ENCODE assay signal across 2 cellular contexts in the genomic region with DNA sequence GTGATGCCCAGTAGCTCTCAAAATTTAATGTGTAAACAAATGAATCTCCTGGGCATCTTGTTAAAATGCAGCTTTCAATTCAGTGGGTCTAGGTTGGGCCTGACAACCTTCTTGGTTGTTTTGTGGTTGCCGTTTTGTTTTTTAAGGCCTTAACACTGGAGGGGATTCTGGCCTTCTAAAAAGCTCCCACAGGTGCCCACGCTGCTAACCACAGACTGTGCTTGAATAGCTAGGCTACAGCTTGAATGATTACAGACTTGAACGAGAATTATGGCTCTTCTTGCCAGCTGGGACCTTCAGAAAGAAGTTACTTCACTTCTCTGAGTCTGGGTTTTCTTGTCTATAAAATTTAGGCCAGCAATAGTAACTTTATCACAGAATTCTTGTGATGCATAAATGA.
TF ChIP-seq lines count a peak whose summit lies in the region.

No MANE protein-coding gene starts in this region.

TF ChIP-seq in HCT116, 20 proteins besides CTCF, POLR2A, EP300 and RAD21:
- TF ChIP-seq SRF (IDR thresholded peaks at IDR 0.05; ENCODE audit: low read depth) (no peak), JUND (IDR thresholded peaks at IDR 0.05) (no peak), SIN3A (IDR thresholded peaks at IDR 0.05; ENCODE audit: low read depth) (no peak), TCF7L2 (IDR thresholded peaks at IDR 0.05; ENCODE audit: borderline replicate concordance, extremely low read depth, insufficient read depth, insufficient read length) (no peak), ELF1 (IDR thresholded peaks at IDR 0.05; ENCODE audit: borderline replicate concordance, low read depth) (no peak), CEBPB (IDR thresholded peaks at IDR 0.05; ENCODE audit: low read depth) (no peak), ZFX (IDR thresholded peaks at IDR 0.05) (no peak), EZH2phosphoT487 (IDR thresholded peaks at IDR 0.05; ENCODE audit: borderline replicate concordance) (no peak), ZNF274 (IDR thresholded peaks at IDR 0.05; ENCODE audit: low read depth, low read length) (no peak), REST (IDR thresholded peaks at IDR 0.05; ENCODE audit: low read depth) (no peak), FOSL1 (IDR thresholded peaks at IDR 0.05; ENCODE audit: low read depth) (no peak), CBX3 (IDR thresholded peaks at IDR 0.05; ENCODE audit: low read depth) (no peak), POLR2AphosphoS5 (IDR thresholded peaks at IDR 0.05; ENCODE audit: low read depth, low read length) (no peak), EGR1 (IDR thresholded peaks at IDR 0.05; ENCODE audit: low read depth) (no peak), SP1 (IDR thresholded peaks at IDR 0.05; ENCODE audit: low read depth) (no peak), YY1 (IDR thresholded peaks at IDR 0.05; ENCODE audit: extremely low read depth, insufficient replicate concordance, low read depth, low read length) (no peak)
- TF ChIP-seq, protein P1, sequence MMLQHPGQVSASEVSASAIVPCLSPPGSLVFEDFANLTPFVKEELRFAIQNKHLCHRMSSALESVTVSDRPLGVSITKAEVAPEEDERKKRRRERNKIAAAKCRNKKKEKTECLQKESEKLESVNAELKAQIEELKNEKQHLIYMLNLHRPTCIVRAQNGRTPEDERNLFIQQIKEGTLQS (IDR thresholded peaks at IDR 0.05) = no peak
- TF ChIP-seq, protein P2, sequence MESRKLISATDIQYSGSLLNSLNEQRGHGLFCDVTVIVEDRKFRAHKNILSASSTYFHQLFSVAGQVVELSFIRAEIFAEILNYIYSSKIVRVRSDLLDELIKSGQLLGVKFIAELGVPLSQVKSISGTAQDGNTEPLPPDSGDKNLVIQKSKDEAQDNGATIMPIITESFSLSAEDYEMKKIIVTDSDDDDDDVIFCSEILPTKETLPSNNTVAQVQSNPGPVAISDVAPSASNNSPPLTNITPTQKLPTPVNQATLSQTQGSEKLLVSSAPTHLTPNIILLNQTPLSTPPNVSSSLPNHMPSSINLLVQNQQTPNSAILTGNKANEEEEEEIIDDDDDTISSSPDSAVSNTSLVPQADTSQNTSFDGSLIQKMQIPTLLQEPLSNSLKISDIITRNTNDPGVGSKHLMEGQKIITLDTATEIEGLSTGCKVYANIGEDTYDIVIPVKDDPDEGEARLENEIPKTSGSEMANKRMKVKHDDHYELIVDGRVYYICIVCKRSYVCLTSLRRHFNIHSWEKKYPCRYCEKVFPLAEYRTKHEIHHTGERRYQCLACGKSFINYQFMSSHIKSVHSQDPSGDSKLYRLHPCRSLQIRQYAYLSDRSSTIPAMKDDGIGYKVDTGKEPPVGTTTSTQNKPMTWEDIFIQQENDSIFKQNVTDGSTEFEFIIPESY (IDR thresholded peaks at IDR 0.05; ENCODE audit: extremely low read depth, insufficient replicate concordance, low read length) = no peak
- TF ChIP-seq, protein P3, sequence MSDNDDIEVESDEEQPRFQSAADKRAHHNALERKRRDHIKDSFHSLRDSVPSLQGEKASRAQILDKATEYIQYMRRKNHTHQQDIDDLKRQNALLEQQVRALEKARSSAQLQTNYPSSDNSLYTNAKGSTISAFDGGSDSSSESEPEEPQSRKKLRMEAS (IDR thresholded peaks at IDR 0.05) = no peak

TF ChIP-seq in GM12878, 131 proteins besides CTCF, POLR2A, EP300 and RAD21:
- TF ChIP-seq MYC (IDR thresholded peaks at IDR 0.05; ENCODE audit: insufficient read depth, insufficient read length, insufficient replicate concordance, low read length, severe bottlenecking) (no peak), RELA (IDR thresholded peaks at IDR 0.05; ENCODE audit: borderline replicate concordance, partially characterized antibody) (no peak), CBFB (IDR thresholded peaks at IDR 0.05; ENCODE audit: low read depth) (peak; percentile 41; the same call in 1 of the 2 replicates), FOXK2 (IDR thresholded peaks at IDR 0.05) (no peak), NRF1 (conservative IDR thresholded peaks at IDR 0.05; ENCODE audit: low read depth, low read length) (no peak), STAT1 (conservative IDR thresholded peaks at IDR 0.05) (no peak), RUNX3 (IDR thresholded peaks at IDR 0.05; ENCODE audit: low read length) (peak; percentile 93), CEBPB (IDR thresholded peaks at IDR 0.05; ENCODE audit: borderline replicate concordance in 1 of 2, low read depth in 2 of 2, low read length in 2 of 2) (no peak), FOXM1 (IDR thresholded peaks at IDR 0.05; ENCODE audit: low read depth, low read length) (no peak), PML (IDR thresholded peaks at IDR 0.05; ENCODE audit: low read length) (no peak), CBX5 (IDR thresholded peaks at IDR 0.05; ENCODE audit: low read depth) (peak; percentile 27; the same call in 1 of the 2 replicates), BACH1 (IDR thresholded peaks at IDR 0.05; ENCODE audit: borderline replicate concordance) (no peak), ZBTB4 (CRISPR knock-in tag; IDR thresholded peaks at IDR 0.05) (no peak), ZNF622 (IDR thresholded peaks at IDR 0.05) (no peak), HCFC1 (IDR thresholded peaks at IDR 0.05; ENCODE audit: low read length) (no peak), ZNF274 (IDR thresholded peaks at IDR 0.05; ENCODE audit: insufficient read depth, insufficient read length) (no peak), KDM1A (IDR thresholded peaks at IDR 0.05; ENCODE audit: borderline replicate concordance) (no peak), NFIC (IDR thresholded peaks at IDR 0.05; ENCODE audit: low read depth, low read length) (0 out of 2 replicates have a peak, but pooled peaks have one; percentile 23)
- TF ChIP-seq, protein P4, sequence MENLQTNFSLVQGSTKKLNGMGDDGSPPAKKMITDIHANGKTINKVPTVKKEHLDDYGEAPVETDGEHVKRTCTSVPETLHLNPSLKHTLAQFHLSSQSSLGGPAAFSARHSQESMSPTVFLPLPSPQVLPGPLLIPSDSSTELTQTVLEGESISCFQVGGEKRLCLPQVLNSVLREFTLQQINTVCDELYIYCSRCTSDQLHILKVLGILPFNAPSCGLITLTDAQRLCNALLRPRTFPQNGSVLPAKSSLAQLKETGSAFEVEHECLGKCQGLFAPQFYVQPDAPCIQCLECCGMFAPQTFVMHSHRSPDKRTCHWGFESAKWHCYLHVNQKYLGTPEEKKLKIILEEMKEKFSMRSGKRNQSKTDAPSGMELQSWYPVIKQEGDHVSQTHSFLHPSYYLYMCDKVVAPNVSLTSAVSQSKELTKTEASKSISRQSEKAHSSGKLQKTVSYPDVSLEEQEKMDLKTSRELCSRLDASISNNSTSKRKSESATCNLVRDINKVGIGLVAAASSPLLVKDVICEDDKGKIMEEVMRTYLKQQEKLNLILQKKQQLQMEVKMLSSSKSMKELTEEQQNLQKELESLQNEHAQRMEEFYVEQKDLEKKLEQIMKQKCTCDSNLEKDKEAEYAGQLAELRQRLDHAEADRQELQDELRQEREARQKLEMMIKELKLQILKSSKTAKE (IDR thresholded peaks at IDR 0.05; ENCODE audit: low read depth, poor library complexity, severe bottlenecking) = no peak
- TF ChIP-seq, protein P1 (IDR thresholded peaks at IDR 0.05; ENCODE audit: borderline replicate concordance, extremely low read depth, low read depth, low read length) = no peak
- TF ChIP-seq, protein P2 (IDR thresholded peaks at IDR 0.05) = no peak
